15 cellular contexts compared by ENCODE assay signal in the genomic region with DNA sequence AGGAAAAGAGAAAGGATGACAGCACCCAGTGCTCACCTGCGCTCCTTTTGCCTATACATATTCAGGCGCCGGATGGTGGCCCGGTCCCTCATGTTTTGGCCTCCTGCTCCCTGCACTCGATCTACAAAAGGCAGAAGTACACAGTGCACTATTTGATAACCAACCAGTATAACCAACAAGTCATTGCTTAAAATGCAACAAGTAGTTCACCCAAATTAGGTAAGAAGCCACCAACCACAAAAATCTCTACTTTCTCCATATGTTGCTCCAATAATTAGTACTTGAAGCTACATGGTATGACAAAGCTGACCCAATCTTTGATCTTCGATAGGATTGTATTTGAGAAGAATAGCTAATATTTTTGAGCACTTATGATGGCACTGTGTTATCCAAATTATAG. TPM values are rescaled to one million over a fixed set of nuclear protein-coding genes. Genes with fewer than 3 reads are reported as not detected.
DNase-seq lines count a peak whose midpoint lies in the region; ATAC-seq and TF ChIP-seq lines count a peak whose summit lies in the region.
"Had no signal": no experiment of that assay in that cellular context is flagged by ENCODE, and none has a peak within 500 bp of the region (broad histone marks: within the 10 kb centered on the region; RNA-seq: fewer than 3 reads in every experiment).

No MANE protein-coding gene starts in this region.

- no TSS peak for BruUV-seq in HCT116 (replicated peaks; lab: Mats Ljungman, UMichigan)

- peaks cover 67% of the 10 kb centered on the region for H3K79me2 ChIP-seq in HCT116 (ENCODE audit: insufficient read depth, low read length)

- TF ChIP-seq RAD21 in HCT116 (IDR thresholded peaks at IDR 0.05; ENCODE audit: low read depth): no peak

- H3K4me3 ChIP-seq in CD4-positive, alpha-beta memory T cell (ENCODE audit: low read length in 2 of 2): no peak overlapping the region
- H3K4me3 ChIP-seq in HCT116 (replicated peaks in 1 of 2; ENCODE audit: low read depth in 1 of 2, low read length in 2 of 2): no peak overlapping the region; a peak in 1 of 4 replicates

- H3K27ac ChIP-seq in CD4-positive, alpha-beta memory T cell (ENCODE audit: low read depth, low read length): no peak overlapping the region
- H3K27ac ChIP-seq in HCT116 (ENCODE audit: low read depth, low read length): no peak overlapping the region
- H3K27ac ChIP-seq: suprapubic skin had no signal

- H3K9me3 ChIP-seq in CD4-positive, alpha-beta memory T cell (ENCODE audit: control insufficient read depth in 1 of 2, low read length in 2 of 2): no peaks in the 10 kb centered on the region
- H3K9me3 ChIP-seq in HCT116 (ENCODE audit: control insufficient read depth in 1 of 2, insufficient read depth in 1 of 2, low read depth in 1 of 2, low read length in 2 of 2): no peaks in the 10 kb centered on the region
- H3K9me3 ChIP-seq: suprapubic skin had no signal

- TF ChIP-seq CTCF in HCT116 (IDR thresholded peaks at IDR 0.05 in 2 of 3, conservative IDR thresholded peaks at IDR 0.05 in 1 of 3; ENCODE audit: borderline replicate concordance in 1 of 3, insufficient read depth in 1 of 3, low read depth in 2 of 3, low read length in 2 of 3) (no peak), mesothelial cell of epicardium (IDR thresholded peaks at IDR 0.05; ENCODE audit: unreplicated experiment) (no peak)

- no peaks in the 10 kb centered on the region for H3K9me2 ChIP-seq in HCT116 (ENCODE audit: insufficient read depth)

- H3K27ac Mint-ChIP-seq in CD4-positive, alpha-beta memory T cell: peak overlapping the region in 3 of 7 donors; percentile 2 to 62 (median 37)
- peak overlapping the region; percentile 6 for H3K27ac Mint-ChIP-seq in activated CD4-positive, alpha-beta memory T cell treated with anti-CD3 and anti-CD28 coated beads for 36 hours
- no peak overlapping the region for H3K27ac Mint-ChIP-seq in mesothelial cell of epicardium

- no peak overlapping the region for H3K9ac ChIP-seq in HCT116 (ENCODE audit: low read length)

- POLR2A ChIA-PET in CD4-positive, alpha-beta memory T cell (lab: Charles Lee; ENCODE audit: partially characterized antibody): no interaction called here
- POLR2A ChIA-PET in HCT116 (lab: Charles Lee): interaction anchor here (1.0 kb wide), 1 partner anchor 10 kb away, joined by 3 read pairs; no protein-coding TSS in a partner anchor
- POLR2A ChIA-PET in activated CD4-positive, alpha-beta memory T cell treated with anti-CD3 and anti-CD28 coated beads for 36 hours (lab: Charles Lee): no interaction called here

- H3K4me1 ChIP-seq in CD4-positive, alpha-beta memory T cell (ENCODE audit: insufficient read depth, low read length): peaks cover 17% of the 10 kb centered on the region
- H3K4me1 ChIP-seq in HCT116 (ENCODE audit: control insufficient read depth in 1 of 2, insufficient read depth in 2 of 2, low read length in 2 of 2): peaks cover 10 to 16% of the 10 kb centered on the region in 2 experiments; a peak in 2 of 4 replicates

- no peaks in the 10 kb centered on the region for H3K9me3 Mint-ChIP-seq in CD4-positive, alpha-beta memory T cell
- H3K9me3 Mint-ChIP-seq in activated CD4-positive, alpha-beta memory T cell treated with anti-CD3 and anti-CD28 coated beads for 36 hours: no peaks in the 10 kb centered on the region
- H3K9me3 Mint-ChIP-seq in mesothelial cell of epicardium: no peaks in the 10 kb centered on the region

- ATAC-seq in HCT116 (no peak), HG03045 (IDR thresholded peaks at IDR 0.05; ENCODE audit: unreplicated experiment) (no peak), GM19395 (IDR thresholded peaks at IDR 0.05; ENCODE audit: unreplicated experiment) (no peak)
- ATAC-seq: left colon had no signal

- H3K36me3 ChIP-seq in CD4-positive, alpha-beta memory T cell (ENCODE audit: insufficient read depth, low read length): peaks cover 24% of the 10 kb centered on the region
- H3K36me3 ChIP-seq in HCT116 (ENCODE audit: control insufficient read depth in 1 of 2, insufficient read depth in 2 of 2, low read length in 2 of 2): peaks cover 37 to 43% of the 10 kb centered on the region in 2 experiments

- peaks cover 18 to 36% (median 27%) of the 10 kb centered on the region in 4 donors for H3K4me1 Mint-ChIP-seq in CD4-positive, alpha-beta memory T cell
- H3K4me1 Mint-ChIP-seq in activated CD4-positive, alpha-beta memory T cell treated with anti-CD3 and anti-CD28 coated beads for 36 hours (ENCODE audit: low read depth): peaks cover 45% of the 10 kb centered on the region
- peaks cover 34% of the 10 kb centered on the region for H3K4me1 Mint-ChIP-seq in mesothelial cell of epicardium

- no peaks in the 10 kb centered on the region; the same call in none of the 2 replicates for H4K20me1 ChIP-seq in HCT116 (ENCODE audit: insufficient read depth)

- H3K27me3 ChIP-seq in CD4-positive, alpha-beta memory T cell (ENCODE audit: insufficient read depth, low read length): no peaks in the 10 kb centered on the region
- no peaks in the 10 kb centered on the region for H3K27me3 ChIP-seq in HCT116 (ENCODE audit: insufficient read depth, low read length)
- H3K27me3 ChIP-seq: suprapubic skin had no signal

- H2AFZ ChIP-seq in HCT116 (ENCODE audit: low read depth, low read length, poor library complexity, severe bottlenecking): no peak overlapping the region

- intact Hi-C loops in CD4-positive, alpha-beta memory T cell (cut with micrococcal nuclease): loop anchor here (2.0 kb wide), 1 partner anchor 89 kb away; no protein-coding TSS in a partner anchor
- intact Hi-C loops in HCT116 (cut with micrococcal nuclease): loop anchor here (2.0 kb wide), 1 partner anchor 89 kb away; no protein-coding TSS in a partner anchor
- intact Hi-C loops in activated CD4-positive, alpha-beta memory T cell treated with anti-CD3 and anti-CD28 coated beads for 36 hours (cut with micrococcal nuclease): loop anchor here (2.0 kb wide), 2 partner anchors 89 to 99 kb away; a partner anchor contains a TSS

- no peaks in the 10 kb centered on the region for H3K27me3 Mint-ChIP-seq in CD4-positive, alpha-beta memory T cell
- H3K27me3 Mint-ChIP-seq in activated CD4-positive, alpha-beta memory T cell treated with anti-CD3 and anti-CD28 coated beads for 36 hours: no peaks in the 10 kb centered on the region
- peaks cover 4% of the 10 kb centered on the region for H3K27me3 Mint-ChIP-seq in mesothelial cell of epicardium (ENCODE audit: low read depth)

- peak overlapping the region; percentile 95; the same call in 1 of the 2 replicates for H3K4me2 ChIP-seq in HCT116 (ENCODE audit: low read length)

- CTCF ChIA-PET in CD4-positive, alpha-beta memory T cell (lab: Charles Lee; ENCODE audit: partially characterized antibody): interaction anchor here (1.3 kb wide), 1 partner anchor 88 kb away, joined by 4 read pairs; no protein-coding TSS in a partner anchor
- CTCF ChIA-PET in HCT116 (lab: Charles Lee): no interaction called here
- CTCF ChIA-PET in activated CD4-positive, alpha-beta memory T cell treated with anti-CD3 and anti-CD28 coated beads for 36 hours (lab: Charles Lee): interaction anchor here (0.9 kb wide), 1 partner anchor 9 kb away, joined by 3 read pairs; no protein-coding TSS in a partner anchor

- no peak for DNase-seq in CD4-positive, alpha-beta memory T cell
- DNase-seq in HCT116 (ENCODE audit: low read depth, low spot score) (no peak), mesothelial cell of epicardium (ENCODE audit: low spot score in 2 of 2, unreplicated experiment in 2 of 2) (no peak), COR-L47 (lab: John Stamatoyannopoulos, UW) (no peak)
- no peak for DNase-seq in activated CD4-positive, alpha-beta memory T cell treated with anti-CD3 and anti-CD28 coated beads for 36 hours
- DNase-seq: activated effector memory CD4-positive, alpha-beta T cell treated with Interleukin-2 at 50 U/mL for 16 hours; central memory CD4-positive, alpha-beta T cell; head of caudate nucleus; left colon; NCI-H1694; NCI-H526 treated with DMSO at 0.1 percent for 48 hours; SHP77 had no signal

- TF ChIP-seq POLR2A in HCT116 (IDR thresholded peaks at IDR 0.05; ENCODE audit: borderline replicate concordance, extremely low read depth, insufficient read depth, insufficient read length): no peak

- peak overlapping the region in 5 of 8 donors; percentile 5 to 54 (median 38) for H3K4me3 Mint-ChIP-seq in CD4-positive, alpha-beta memory T cell
- H3K4me3 Mint-ChIP-seq in activated CD4-positive, alpha-beta memory T cell treated with anti-CD3 and anti-CD28 coated beads for 36 hours: no peak overlapping the region
- peak overlapping the region; percentile 30 for H3K4me3 Mint-ChIP-seq in mesothelial cell of epicardium

- H3K36me3 Mint-ChIP-seq in CD4-positive, alpha-beta memory T cell: peaks cover 14 to 44% of the 10 kb centered on the region in 2 donors
- peaks cover 34% of the 10 kb centered on the region for H3K36me3 Mint-ChIP-seq in activated CD4-positive, alpha-beta memory T cell treated with anti-CD3 and anti-CD28 coated beads for 36 hours
- H3K36me3 Mint-ChIP-seq in mesothelial cell of epicardium: peaks cover 17% of the 10 kb centered on the region

- RAD21 ChIA-PET in HCT116 (lab: Charles Lee; ENCODE audit: low non-redundant PET in 1 of 2, low total read pairs in 2 of 2, uncharacterized antibody in 2 of 2, unreplicated experiment in 2 of 2): no interaction called here

RNA-seq across cellular contexts. Expression of a gene that starts 2.0 kb away (rescaled TPM):
- total RNA-seq in CD4-positive, alpha-beta memory T cell: 10 to 100 TPM; 33.9 to 37.1 TPM
- 10 to 100 TPM; 33.6 to 56.3 TPM for polyA plus RNA-seq in CD4-positive, alpha-beta memory T cell
- total RNA-seq in HCT116 (2021; ENCODE audit: unreplicated experiment) (79.2 TPM), mesothelial cell of epicardium (59.3 to 61.8 TPM (median 61.1 TPM) in 3 replicates)
- polyA plus RNA-seq in HCT116 (2012): 72.5 and 78.3 TPM in 2 replicates
- total RNA-seq in activated CD4-positive, alpha-beta memory T cell treated with anti-CD3 and anti-CD28 coated beads for 36 hours: 10 to 100 TPM; 70.7 to 71.2 TPM

RNA-seq across cellular contexts. Expression of a gene that starts 37.0 kb away (rescaled TPM):
- total RNA-seq in CD4-positive, alpha-beta memory T cell: under 1 TPM in 1 of 2 experiments, not detected in 1; 0.25 TPM
- polyA plus RNA-seq in CD4-positive, alpha-beta memory T cell: under 1 TPM in 1 of 2 donors, not detected in 1; 0.69 TPM
- total RNA-seq in HCT116 (2021; ENCODE audit: unreplicated experiment): 0.64 TPM
- 0.39 and 0.55 TPM in 2 replicates for polyA plus RNA-seq in HCT116 (2012)
- total RNA-seq in activated CD4-positive, alpha-beta memory T cell treated with anti-CD3 and anti-CD28 coated beads for 36 hours: under 1 TPM in 1 of 2 experiments, not detected in 1; 0.29 TPM
- 12.5 to 15.7 TPM (median 14.9 TPM) in 3 replicates for total RNA-seq in mesothelial cell of epicardium

RNA-seq across cellular contexts. Expression of a gene that starts 39.6 kb away (rescaled TPM):
- 10 to 100 TPM; 29.8 to 30.2 TPM for total RNA-seq in CD4-positive, alpha-beta memory T cell
- polyA plus RNA-seq in CD4-positive, alpha-beta memory T cell: 1 to 10 TPM; 2.1 to 7.1 TPM
- 18.8 TPM for total RNA-seq in HCT116 (2021; ENCODE audit: unreplicated experiment)
- 6.0 and 6.1 TPM in 2 replicates for polyA plus RNA-seq in HCT116 (2012)
- 10 to 100 TPM; 18.1 to 19.0 TPM for total RNA-seq in activated CD4-positive, alpha-beta memory T cell treated with anti-CD3 and anti-CD28 coated beads for 36 hours
- 22.9 to 27.1 TPM (median 23.7 TPM) in 3 replicates for total RNA-seq in mesothelial cell of epicardium

RNA-seq across cellular contexts. Expression of a gene that starts 41.0 kb away (rescaled TPM):
- not detected for total RNA-seq in CD4-positive, alpha-beta memory T cell
- not detected for polyA plus RNA-seq in CD4-positive, alpha-beta memory T cell
- total RNA-seq in HCT116 (2021; ENCODE audit: unreplicated experiment): 0.15 TPM
- polyA plus RNA-seq in HCT116 (2012): 0.11 and 0.12 TPM in 2 replicates
- not detected for total RNA-seq in activated CD4-positive, alpha-beta memory T cell treated with anti-CD3 and anti-CD28 coated beads for 36 hours
- total RNA-seq in mesothelial cell of epicardium: 0.20 to 0.51 TPM (median 0.43 TPM) in 3 replicates
